In genomic region chr12:131090254-131091210, GRCh38 we compare ENCODE assay signal across 20 cellular contexts.
A peak's percentile ranks its signal among the peaks of the same experiment; 100 is the strongest.
DNase-seq lines count a peak whose midpoint lies in the region; ATAC-seq, FAIRE-seq and TF ChIP-seq lines count a peak whose summit lies in the region.
"Had no signal": no experiment of that assay in that cellular context is flagged by ENCODE, and none has a peak within 500 bp of the region (broad histone marks: within the 10 kb centered on the region; RNA-seq: fewer than 3 reads in every experiment).

No MANE protein-coding gene starts in this region.

- no peak overlapping the region for H2AFZ ChIP-seq in GM12878 (ENCODE audit: control insufficient read depth, low read depth, low read length)
- no peak overlapping the region for H2AFZ ChIP-seq in osteoblast (ENCODE audit: low read length)

- no peak overlapping the region for H3K4me3 ChIP-seq in BLaER1 treated with 17β-estradiol and CSF1 and Interleukin-3, amounts not matched to agents 10 nM and 100 nM
- H3K4me3 ChIP-seq in GM12878 (no peak overlapping the region), osteoblast (ENCODE audit: insufficient read depth, low read length) (no peak overlapping the region), WERI-Rb-1 (ENCODE audit: low read depth, low read length) (no peak overlapping the region), gastroesophageal sphincter (no peak overlapping the region)
- H3K4me3 ChIP-seq: HAP-1, lung, prostate gland had no signal

- no TSS peak for BruUV-seq in GM12878 (replicated peaks; lab: Mats Ljungman, UMichigan)

- SMC1A ChIA-PET in GM12878 (lab: Charles Lee; ENCODE audit: uncharacterized antibody, unreplicated experiment), result interaction anchor here (0.6 to 1.3 kb wide), 2 partner anchors 27 to 111 kb away, joined by 3 read pairs; no protein-coding TSS in a partner anchor

- no peak for TF ChIP-seq POLR2A in GM12878 (IDR thresholded peaks at IDR 0.05; ENCODE audit: low read depth, low read length)
- no peak for TF ChIP-seq POLR2A in gastroesophageal sphincter (IDR thresholded peaks at IDR 0.05)

- no peak for FAIRE-seq in GM12878 (lab: Jason Lieb, UNC)
- FAIRE-seq: astrocyte, colon, endothelial cell of umbilical vein had no signal

- peaks cover 0 to 75% (median 18%) of the 10 kb centered on the region in 11 experiments; a peak in 14 of 22 replicates for H3K27me3 ChIP-seq in BLaER1 treated with 17β-estradiol and CSF1 and Interleukin-3, amounts not matched to agents 10 nM and 100 nM
- H3K27me3 ChIP-seq in GM12878 (replicated peaks in 1 of 2; ENCODE audit: control insufficient read depth in 2 of 2, insufficient read depth in 2 of 2, low read length in 1 of 2) (no peaks in the 10 kb centered on the region), osteoblast (ENCODE audit: insufficient read depth, low read length) (no peaks in the 10 kb centered on the region), WERI-Rb-1 (ENCODE audit: insufficient read depth, low read depth, severe bottlenecking) (no peaks in the 10 kb centered on the region), gastroesophageal sphincter (no peaks in the 10 kb centered on the region)

- no peaks in the 10 kb centered on the region for H3K9me3 ChIP-seq in BLaER1 treated with 17β-estradiol and CSF1 and Interleukin-3, amounts not matched to agents 10 nM and 100 nM (replicated peaks in 1 of 11)
- H3K9me3 ChIP-seq in GM12878 (replicated peaks; ENCODE audit: control insufficient read depth, insufficient read depth, low read length), result no peaks in the 10 kb centered on the region
- H3K9me3 ChIP-seq in osteoblast (ENCODE audit: low read depth, low read length), result no peaks in the 10 kb centered on the region
- H3K9me3 ChIP-seq in WERI-Rb-1 (ENCODE audit: severe bottlenecking), result no peaks in the 10 kb centered on the region
- H3K9me3 ChIP-seq in gastroesophageal sphincter, result no peaks in the 10 kb centered on the region
- H3K9me3 ChIP-seq: HAP-1, prostate gland had no signal

- peaks cover 27 to 99% (median 80%) of the 10 kb centered on the region in 10 experiments for H3K4me1 ChIP-seq in BLaER1 treated with 17β-estradiol and CSF1 and Interleukin-3, amounts not matched to agents 10 nM and 100 nM
- H3K4me1 ChIP-seq in GM12878 (ENCODE audit: control insufficient read depth, insufficient read depth, low read length) (peaks cover 46% of the 10 kb centered on the region), osteoblast (ENCODE audit: insufficient read depth, low read length) (no peaks in the 10 kb centered on the region), gastroesophageal sphincter (no peaks in the 10 kb centered on the region)
- H3K4me1 ChIP-seq: HAP-1, prostate gland had no signal

- peaks cover 0 to 55% (median 17%) of the 10 kb centered on the region in 11 experiments; a peak in 16 of 22 replicates for H4K20me1 ChIP-seq in BLaER1 treated with 17β-estradiol and CSF1 and Interleukin-3, amounts not matched to agents 10 nM and 100 nM
- H4K20me1 ChIP-seq in GM12878 (ENCODE audit: control insufficient read depth, insufficient read depth), result no peaks in the 10 kb centered on the region
- no peaks in the 10 kb centered on the region for H4K20me1 ChIP-seq in osteoblast (ENCODE audit: insufficient read depth, low read length)

- H3K9ac ChIP-seq in BLaER1 treated with 17β-estradiol and CSF1 and Interleukin-3, amounts not matched to agents 10 nM and 100 nM, result no peak overlapping the region
- no peak overlapping the region for H3K9ac ChIP-seq in GM12878 (ENCODE audit: control insufficient read depth, insufficient read depth, low read length)

- H3K4me2 ChIP-seq in BLaER1 treated with 17β-estradiol and CSF1 and Interleukin-3, amounts not matched to agents 10 nM and 100 nM, result peak overlapping the region in 7 of 11 experiments; percentile 25 to 97 (median 75); a peak in 13 of 22 replicates
- H3K4me2 ChIP-seq in GM12878 (ENCODE audit: control insufficient read depth, insufficient read depth) (no peak overlapping the region), osteoblast (ENCODE audit: insufficient read depth, low read length) (no peak overlapping the region)

- in situ Hi-C loops in GM12878 (cut with MboI), result no loop called here

- CTCF ChIA-PET in GM12878 (lab: Yijun Ruan, JAX), result no interaction called here

- intact Hi-C loops in GM12878 (cut with micrococcal nuclease; ENCODE audit: unreplicated experiment), result no loop called here

- TF ChIP-seq EP300 in GM12878 (IDR thresholded peaks at IDR 0.05; ENCODE audit: borderline replicate concordance in 1 of 2, control insufficient read depth in 1 of 2, low read depth in 2 of 2, low read length in 2 of 2), result no peak
- no peak for TF ChIP-seq EP300 in gastroesophageal sphincter (IDR thresholded peaks at IDR 0.05)

- no peak for TF ChIP-seq RAD21 in GM12878 (IDR thresholded peaks at IDR 0.05; ENCODE audit: insufficient read depth, low read depth, low read length)

- no peaks in the 10 kb centered on the region for H3K79me2 ChIP-seq in GM12878 (ENCODE audit: control insufficient read depth, insufficient read depth, low read length)
- no peaks in the 10 kb centered on the region for H3K79me2 ChIP-seq in osteoblast (ENCODE audit: insufficient read depth, low read length)

- H3K36me3 ChIP-seq in BLaER1 treated with 17β-estradiol and CSF1 and Interleukin-3, amounts not matched to agents 10 nM and 100 nM, result peaks cover 0 to 9% (median 0%) of the 10 kb centered on the region in 11 experiments; a peak in 1 of 22 replicates
- H3K36me3 ChIP-seq in GM12878 (ENCODE audit: control insufficient read depth in 2 of 2, insufficient read depth in 2 of 2, low read length in 1 of 2) (no peaks in the 10 kb centered on the region), osteoblast (ENCODE audit: insufficient read depth, low read length) (no peaks in the 10 kb centered on the region), WERI-Rb-1 (no peaks in the 10 kb centered on the region), gastroesophageal sphincter (peaks cover 0 to 41% of the 10 kb centered on the region in 2 donors)
- H3K36me3 ChIP-seq: HAP-1, prostate gland had no signal

- 70% methylated on average over 14 of the region's 14 CpGs for WGBS in GM12878 (ENCODE audit: insufficient coverage, insufficient replicate concordance, low lambda C conversion rate, missing lambda C conversion rate)
- 62 to 81% methylated on average over 4 to 8 of the region's 14 CpGs for WGBS in gastroesophageal sphincter (ENCODE audit: low coverage in 1 of 2), 2 donors

- TF ChIP-seq CTCF in GM12878 (IDR thresholded peaks at IDR 0.05 in 2 of 3, conservative IDR thresholded peaks at IDR 0.05 in 1 of 3; ENCODE audit: control insufficient read depth in 2 of 3, extremely low read depth in 1 of 3, insufficient read depth in 1 of 3, low read depth in 3 of 3, low read length in 3 of 3), result no peak
- TF ChIP-seq CTCF in osteoblast (IDR thresholded peaks at IDR 0.05; ENCODE audit: extremely low read depth, low read depth, low read length), result no peak
- TF ChIP-seq CTCF in WERI-Rb-1 (IDR thresholded peaks at IDR 0.05; ENCODE audit: low read depth, low read length), result no peak
- TF ChIP-seq CTCF in gastroesophageal sphincter (IDR thresholded peaks at IDR 0.05), result no peak

- H3K27ac ChIP-seq in BLaER1 treated with 17β-estradiol and CSF1 and Interleukin-3, amounts not matched to agents 10 nM and 100 nM, result no peak overlapping the region
- H3K27ac ChIP-seq in GM12878 (ENCODE audit: control insufficient read depth, insufficient read depth) (peak overlapping the region; percentile 89; the same call in 1 of the 2 replicates), osteoblast (ENCODE audit: low read depth, low read length) (no peak overlapping the region), WERI-Rb-1 (no peak overlapping the region), gastroesophageal sphincter (no peak overlapping the region)
- H3K27ac ChIP-seq: prostate gland had no signal

- POLR2A ChIA-PET in GM12878 (lab: Charles Lee), result interaction anchor here (1.1 kb wide), 1 partner anchor 11 kb away, joined by 3 read pairs; no protein-coding TSS in a partner anchor

- DNase-seq in SIG-M5 treated with dmso at 0.1 percent for 504 hours (lab: John Stamatoyannopoulos, UW; ENCODE audit: unreplicated experiment) (peak; percentile 16), SIG-M5 (lab: John Stamatoyannopoulos, UW) (no peak), GM12878 (ENCODE audit: low read depth, low spot score) (no peak), osteoblast (ENCODE audit: insufficient read length, low spot score, missing footprints) (peak; percentile 77), WERI-Rb-1 (no peak)
- DNase-seq: 8988T; DMS153; foreskin fibroblast; naive B cell; NCI-H1417; stimulated activated CD4-positive, alpha-beta T cell treated with anti-CD3 and anti-CD28 coated beads, Interleukin-12 subunit alpha, Interleukin-12 subunit beta, amount 100 ng/mL, for 4 hours had no signal

- ATAC-seq in GM12878 (no peak), HG02571 (IDR thresholded peaks at IDR 0.05; ENCODE audit: unreplicated experiment) (no peak), gastroesophageal sphincter (no peak)

- RAD21 ChIA-PET in GM12878 (lab: Charles Lee; ENCODE audit: unreplicated experiment), result no interaction called here

TF ChIP-seq in GM12878, 131 proteins besides CTCF, POLR2A, EP300 and RAD21:
- TF ChIP-seq HDGF (IDR thresholded peaks at IDR 0.05) (no peak), ZNF592 (IDR thresholded peaks at IDR 0.05) (peak; percentile 45; the same call in 1 of the 2 replicates)

Comparison
In these comparisons a context has a peak if more than half of its experiments do, and no peak if none do; other contexts are left out.
1. DNase-seq: peak in SIG-M5 treated with dmso at 0.1 percent for 504 hours (single experiment) and osteoblast (single experiment); none in SIG-M5 (single experiment), GM12878 (single experiment) and WERI-Rb-1 (single experiment).
2. H3K4me2 ChIP-seq: peak in BLaER1 treated with 17β-estradiol and CSF1 and Interleukin-3, amounts not matched to agents 10 nM and 100 nM (7 of 11); none in GM12878 (single experiment) and osteoblast (single experiment).